ENCODE assay signal across 8 cellular contexts in the genomic region with DNA sequence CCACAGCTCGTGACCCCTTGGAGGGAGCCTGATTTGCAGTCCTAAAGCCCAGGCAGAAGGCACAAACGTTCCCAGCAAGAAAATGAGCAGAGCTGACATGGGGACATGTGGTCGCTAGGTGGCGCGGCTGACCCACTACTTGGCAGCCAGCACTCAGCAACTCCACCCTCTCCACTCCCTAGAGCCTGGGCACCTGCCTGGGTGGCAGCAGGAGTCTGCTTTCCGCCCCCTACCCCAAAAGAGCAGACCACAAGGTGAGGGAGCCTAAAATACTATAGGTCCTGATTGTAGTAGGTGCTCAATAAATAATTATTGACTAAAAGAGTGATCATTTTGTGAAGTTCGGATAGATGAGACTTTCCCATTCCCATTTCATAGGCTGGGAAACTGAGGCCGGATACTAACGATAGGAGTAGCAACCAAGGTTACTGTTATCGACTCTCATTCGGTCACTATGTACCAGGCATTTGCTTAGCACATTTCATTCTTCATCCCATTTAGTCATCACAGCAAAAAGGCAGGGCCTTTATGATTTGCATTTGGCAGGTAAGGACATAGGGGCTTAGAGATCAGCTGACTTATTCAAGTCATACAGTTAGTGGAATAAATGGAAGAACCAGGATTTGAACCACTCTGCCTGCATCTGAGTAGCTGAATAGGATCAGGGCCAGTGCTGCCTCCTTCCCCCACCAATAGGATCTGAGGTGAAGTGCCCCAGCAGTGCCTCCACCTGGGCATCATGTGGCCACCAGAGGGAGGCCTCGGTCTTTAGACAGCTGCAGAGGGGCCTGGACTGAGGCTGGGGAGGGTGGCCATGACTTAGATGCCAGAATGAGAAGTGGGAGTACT. TPM values are rescaled to one million over a fixed set of nuclear protein-coding genes. Genes with fewer than 3 reads are reported as not detected.
DNase-seq lines count a peak whose midpoint lies in the region; ATAC-seq and TF ChIP-seq lines count a peak whose summit lies in the region.

No MANE protein-coding gene starts in this region.

- BruUV-seq in Calu3 (replicated peaks; lab: Mats Ljungman, UMichigan) = no TSS peak

- in situ Hi-C loops in T47D (cut with HindIII; ENCODE audit: low pct_unique_long_range_greater_than_20kb, low sequenced_read_pairs) = no loop called here

- POLR2A ChIA-PET in HEK293T (lab: Yijun Ruan, JAX) = interaction anchor here (0.8 kb wide), 1 partner anchor 120 kb away, joined by 3 read pairs; no protein-coding TSS in a partner anchor
- POLR2A ChIA-PET in activated B cell treated with CpG ODN at 0.5 μM for 24 hours (lab: Charles Lee) = no interaction called here

- H3K27ac Mint-ChIP-seq in Calu3 (ENCODE audit: unreplicated experiment) = peak overlapping the region; percentile 31
- H3K27ac Mint-ChIP-seq in activated B cell treated with CpG ODN at 0.5 μM for 24 hours = no peak overlapping the region

- H3K9me3 Mint-ChIP-seq in Calu3 (ENCODE audit: low read depth, unreplicated experiment) (no peaks in the 10 kb centered on the region), activated B cell treated with CpG ODN at 0.5 μM for 24 hours (no peaks in the 10 kb centered on the region)

- peaks cover 10% of the 10 kb centered on the region for H3K4me1 Mint-ChIP-seq in Calu3 (ENCODE audit: low read depth, unreplicated experiment)
- H3K4me1 Mint-ChIP-seq in activated B cell treated with CpG ODN at 0.5 μM for 24 hours = no peaks in the 10 kb centered on the region

- TF ChIP-seq CTCF in Calu3 (IDR thresholded peaks at IDR 0.05; ENCODE audit: unreplicated experiment) = peak; percentile 89
- peak; percentile 80 for TF ChIP-seq CTCF in activated B cell treated with CpG ODN at 0.5 μM for 24 hours (IDR thresholded peaks at IDR 0.05)
- peak; percentile 86 for TF ChIP-seq CTCF in kidney epithelial cell (IDR thresholded peaks at IDR 0.05; ENCODE audit: insufficient read depth, low read length, poor library complexity, severe bottlenecking)

- H3K36me3 ChIP-seq in kidney epithelial cell (ENCODE audit: control insufficient read depth, insufficient read depth, low read length) = no peaks in the 10 kb centered on the region

- H3K4me3 ChIP-seq in kidney epithelial cell (ENCODE audit: low read depth, low read length) = no peak overlapping the region

- DNase-seq in Calu3 = peak; percentile 86
- peak; percentile 85 for DNase-seq in HEK293T (ENCODE audit: extremely low spot score)
- peak; percentile 21 for DNase-seq in NCI-H2171 (lab: John Stamatoyannopoulos, UW)
- DNase-seq in activated B cell treated with CpG ODN at 0.5 μM for 24 hours = peak; percentile 58
- peak; percentile 52 to 72 for DNase-seq in T47D (ENCODE audit: low read depth in 1 of 2, low spot score in 1 of 2)
- DNase-seq in kidney epithelial cell (ENCODE audit: low read depth) = peak; percentile 16
- DNase-seq in stimulated activated CD4-positive, alpha-beta T cell treated with anti-CD3 and anti-CD28 coated beads, Interleukin-4, amount 100 ng/mL, for 24 hours = peak; percentile 81

- no peaks in the 10 kb centered on the region for H3K27me3 Mint-ChIP-seq in Calu3 (ENCODE audit: unreplicated experiment)
- H3K27me3 Mint-ChIP-seq in activated B cell treated with CpG ODN at 0.5 μM for 24 hours = peaks cover 42% of the 10 kb centered on the region

- ATAC-seq in activated B cell treated with CpG ODN at 0.5 μM for 24 hours (ENCODE audit: low read depth) = peak; percentile 76
- no peak for ATAC-seq in GM19324 (IDR thresholded peaks at IDR 0.05; ENCODE audit: low FRiP score, unreplicated experiment)

- no peak overlapping the region for H3K4me3 Mint-ChIP-seq in Calu3 (ENCODE audit: low read depth, unreplicated experiment)
- H3K4me3 Mint-ChIP-seq in activated B cell treated with CpG ODN at 0.5 μM for 24 hours = no peak overlapping the region

- H3K27me3 ChIP-seq in kidney epithelial cell (ENCODE audit: control insufficient read depth, insufficient read depth, low read length) = no peaks in the 10 kb centered on the region

- intact Hi-C loops in Calu3 (cut with micrococcal nuclease; ENCODE audit: unreplicated experiment) = loop anchor here (1.0 to 5.0 kb wide), 3 partner anchors 109 to 201 kb away; no protein-coding TSS in a partner anchor
- intact Hi-C loops in activated B cell treated with CpG ODN at 0.5 μM for 24 hours (cut with micrococcal nuclease) = loop anchor here (1.0 to 10.0 kb wide), 4 partner anchors 123 to 441 kb away; no protein-coding TSS in a partner anchor

- H3K36me3 Mint-ChIP-seq in Calu3 (ENCODE audit: insufficient read depth, unreplicated experiment) (peaks cover 18% of the 10 kb centered on the region), activated B cell treated with CpG ODN at 0.5 μM for 24 hours (ENCODE audit: low read depth) (no peaks in the 10 kb centered on the region)

- CTCF ChIA-PET in Calu3 (lab: Charles Lee) (interaction anchor here (0.7 to 2.7 kb wide), 11 partner anchors 13 to 126 kb away, joined by 3 to 65 read pairs (median 5); a partner anchor contains a TSS), HEK293T (lab: Yijun Ruan, JAX) (interaction anchor here (0.6 to 4.0 kb wide), 10 partner anchors 12 to 157 kb away, joined by 3 to 57 read pairs (median 4); a partner anchor contains a TSS), activated B cell treated with CpG ODN at 0.5 μM for 24 hours (lab: Charles Lee) (interaction anchor here (1.0 to 4.5 kb wide), 9 partner anchors 19 to 706 kb away, joined by 3 to 67 read pairs (median 5); no protein-coding TSS in a partner anchor)

TF ChIP-seq in HEK293T, 16 proteins besides CTCF, POLR2A, EP300 and RAD21:
- TF ChIP-seq CTBP1 (IDR thresholded peaks at IDR 0.05; ENCODE audit: borderline replicate concordance) (no peak), NFRKB (IDR thresholded peaks at IDR 0.05) (no peak), SP1 (IDR thresholded peaks at IDR 0.05) (no peak), SUZ12 (IDR thresholded peaks at IDR 0.05) (no peak), FOXK2 (IDR thresholded peaks at IDR 0.05) (no peak), ELF4 (IDR thresholded peaks at IDR 0.05) (no peak), LEF1 (IDR thresholded peaks at IDR 0.05; ENCODE audit: borderline replicate concordance) (no peak), ARNT (IDR thresholded peaks at IDR 0.05) (no peak), TARDBP (IDR thresholded peaks at IDR 0.05) (no peak), ZNF384 (IDR thresholded peaks at IDR 0.05) (no peak), BHLHE40 (IDR thresholded peaks at IDR 0.05; ENCODE audit: borderline replicate concordance) (no peak), FOXM1 (IDR thresholded peaks at IDR 0.05; ENCODE audit: borderline replicate concordance) (no peak), L3MBTL2 (conservative IDR thresholded peaks at IDR 0.05) (no peak), FOXA1 (IDR thresholded peaks at IDR 0.05) (no peak), HDGF (IDR thresholded peaks at IDR 0.05; ENCODE audit: borderline replicate concordance) (no peak)
- TF ChIP-seq, protein P1, sequence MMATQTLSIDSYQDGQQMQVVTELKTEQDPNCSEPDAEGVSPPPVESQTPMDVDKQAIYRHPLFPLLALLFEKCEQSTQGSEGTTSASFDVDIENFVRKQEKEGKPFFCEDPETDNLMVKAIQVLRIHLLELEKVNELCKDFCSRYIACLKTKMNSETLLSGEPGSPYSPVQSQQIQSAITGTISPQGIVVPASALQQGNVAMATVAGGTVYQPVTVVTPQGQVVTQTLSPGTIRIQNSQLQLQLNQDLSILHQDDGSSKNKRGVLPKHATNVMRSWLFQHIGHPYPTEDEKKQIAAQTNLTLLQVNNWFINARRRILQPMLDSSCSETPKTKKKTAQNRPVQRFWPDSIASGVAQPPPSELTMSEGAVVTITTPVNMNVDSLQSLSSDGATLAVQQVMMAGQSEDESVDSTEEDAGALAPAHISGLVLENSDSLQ (IDR thresholded peaks at IDR 0.05) = no peak

RNA-seq across cellular contexts. Expression of a gene that starts 57.3 kb away (rescaled TPM):
- total RNA-seq in Calu3 (2022) = not detected in 2 replicates
- 0.38 and 0.66 TPM in 2 replicates for total RNA-seq in activated B cell treated with CpG ODN at 0.5 μM for 24 hours
- not detected in 2 replicates for total RNA-seq in kidney epithelial cell

Comparison
In these comparisons a context has a peak if more than half of its experiments do, and no peak if none do; other contexts are left out.
1. DNase-seq: peak in every context shown above with its lines; median percentile 86 in Calu3; 85 in HEK293T; 81 in stimulated activated CD4-positive, alpha-beta T cell treated with anti-CD3 and anti-CD28 coated beads, Interleukin-4, amount 100 ng/mL, for 24 hours; 62 in T47D; 58 in activated B cell treated with CpG ODN at 0.5 μM for 24 hours; 21 in NCI-H2171; 16 in kidney epithelial cell.